In genomic region chr2:167480986-167481309, GRCh38 we compare ENCODE assay signal across 16 cellular contexts.
"Had no signal": no experiment of that assay in that cellular context is flagged by ENCODE, and none has a peak within 500 bp of the region (broad histone marks: within the 10 kb centered on the region; RNA-seq: fewer than 3 reads in every experiment).

No MANE protein-coding gene starts in this region.

- H3K79me2 ChIP-seq: hepatocyte had no signal

- H3K9me3 ChIP-seq: colonic mucosa, neutrophil, tibial artery, vagina had no signal

- H3K27ac ChIP-seq: colonic mucosa, hepatocyte, neutrophil, tibial artery, vagina had no signal

- H3K27me3 Mint-ChIP-seq: activated naive CD4-positive, alpha-beta T cell treated with anti-CD3 and anti-CD28 coated beads, Interleukin-2, amount 10 ng/mL, durations not matched to agents 7 days and 5 days; activated T-helper 17 cell treated with anti-CD3 and anti-CD28 coated beads, Interleukin-2, amount 50 U/mL, for 72 hours; naive B cell had no signal

- H3K27ac Mint-ChIP-seq: activated naive CD4-positive, alpha-beta T cell treated with anti-CD3 and anti-CD28 coated beads, Interleukin-2, amount 10 ng/mL, durations not matched to agents 7 days and 5 days; activated T-helper 17 cell treated with anti-CD3 and anti-CD28 coated beads, Interleukin-2, amount 50 U/mL, for 72 hours; naive B cell had no signal

- ATAC-seq: activated T-helper 17 cell treated with anti-CD3 and anti-CD28 coated beads, Interleukin-2, amount 50 U/mL, for 72 hours had no signal

- H3K4me2 ChIP-seq: hepatocyte had no signal

- H3K9me3 Mint-ChIP-seq: activated naive CD4-positive, alpha-beta T cell treated with anti-CD3 and anti-CD28 coated beads, Interleukin-2, amount 10 ng/mL, durations not matched to agents 7 days and 5 days had no signal

- H3K27me3 ChIP-seq: colonic mucosa, hepatocyte, neutrophil, tibial artery, vagina had no signal

- H3K36me3 ChIP-seq: colonic mucosa, neutrophil, tibial artery, vagina had no signal

- H3K4me3 Mint-ChIP-seq: activated naive CD4-positive, alpha-beta T cell treated with anti-CD3 and anti-CD28 coated beads, Interleukin-2, amount 10 ng/mL, durations not matched to agents 7 days and 5 days; activated T-helper 17 cell treated with anti-CD3 and anti-CD28 coated beads, Interleukin-2, amount 50 U/mL, for 72 hours; naive B cell had no signal

- DNase-seq: activated CD4-positive, alpha-beta T cell treated with anti-CD3 and anti-CD28 coated beads, Interleukin-2, amount 50 U/mL, for 4 hours; activated CD4-positive, CD25-positive, alpha-beta regulatory T cell treated with anti-CD3 and anti-CD28 coated beads, Interleukin-2, amount 50 U/mL, for 72 hours; activated naive CD4-positive, alpha-beta T cell treated with anti-CD3 and anti-CD28 coated beads, Interleukin-2, amount 10 ng/mL, durations not matched to agents 7 days and 5 days; caudate nucleus; colonic mucosa; naive B cell; stimulated activated CD4-positive, alpha-beta T cell treated with anti-CD3 and anti-CD28 coated beads, Interleukin-4, amount 100 ng/mL, for 1 hour; stimulated activated naive CD4-positive, alpha-beta T cell; T-helper 9 cell; tibial artery had no signal

- H3K4me1 Mint-ChIP-seq: activated naive CD4-positive, alpha-beta T cell treated with anti-CD3 and anti-CD28 coated beads, Interleukin-2, amount 10 ng/mL, durations not matched to agents 7 days and 5 days; activated T-helper 17 cell treated with anti-CD3 and anti-CD28 coated beads, Interleukin-2, amount 50 U/mL, for 72 hours; naive B cell had no signal

- H2AFZ ChIP-seq: hepatocyte had no signal

- FAIRE-seq: endometrium, keratinocyte had no signal

- H3K36me3 Mint-ChIP-seq: activated naive CD4-positive, alpha-beta T cell treated with anti-CD3 and anti-CD28 coated beads, Interleukin-2, amount 10 ng/mL, durations not matched to agents 7 days and 5 days; naive B cell had no signal

- H3K4me3 ChIP-seq: colonic mucosa, hepatocyte, tibial artery, vagina had no signal

- H3K4me1 ChIP-seq: colonic mucosa, tibial artery, vagina had no signal
